8 cellular contexts compared by ENCODE assay signal in genomic region chr9:91033802-91034201, GRCh38.
DNase-seq lines count a peak whose midpoint lies in the region; ATAC-seq and TF ChIP-seq lines count a peak whose summit lies in the region.

No MANE protein-coding gene starts in this region.

- intact Hi-C loops in right cardiac atrium (cut with DNase I) = loop anchor here in 2 of 4 donors (10.0 kb wide), 2 partner anchors 391 to 401 kb away; partner anchors contain the start of gene NFIL3 (in 1 of the 2)

- no peak for ATAC-seq in right cardiac atrium

- H3K4me1 ChIP-seq in right cardiac atrium (ENCODE audit: control insufficient read depth, insufficient read depth, low read length) = no peaks in the 10 kb centered on the region

- no peaks in the 10 kb centered on the region for H3K9me3 ChIP-seq in right cardiac atrium (ENCODE audit: control insufficient read depth, low read length)

- H3K4me3 ChIP-seq in right cardiac atrium (ENCODE audit: low read length) = no peak overlapping the region

- no peaks in the 10 kb centered on the region for H3K27me3 ChIP-seq in right cardiac atrium (ENCODE audit: control insufficient read depth, insufficient read depth)

- DNase-seq in M059J (ENCODE audit: low read depth) (peak; percentile 8), activated T-cell treated with anti-CD3 and anti-CD28 coated beads for 24 hours (ENCODE audit: low read depth) (peak; percentile 68), right cardiac atrium (peak in 2 of 3 donors; percentile 51 to 62), ureter (ENCODE audit: low spot score) (no peak), NCI-H2107 treated with DMSO at 0.1 percent for 48 hours (lab: John Stamatoyannopoulos, UW; ENCODE audit: unreplicated experiment) (no peak), medulla oblongata (ENCODE audit: extremely low spot score) (no peak)
- DNase-seq in stimulated activated CD8-positive, alpha-beta memory T cell treated with anti-CD3 and anti-CD28 coated beads, Interleukin-2, amount 100 ng/mL, for 1 hour (ENCODE audit: low read depth in 2 of 2) = peak; percentile 14 to 21

- peak; percentile 75 for TF ChIP-seq CTCF in C4-2B (conservative IDR thresholded peaks at IDR 0.05)

- WGBS in right cardiac atrium = 95% methylated on average over 3 of the region's 3 CpGs

- H3K27ac ChIP-seq in C4-2B = no peak overlapping the region
- no peak overlapping the region for H3K27ac ChIP-seq in right cardiac atrium (ENCODE audit: low read length)

Comparison
In these comparisons a context has a peak if more than half of its experiments do, and no peak if none do; other contexts are left out.
1. DNase-seq: peak in M059J (single experiment), activated T-cell treated with anti-CD3 and anti-CD28 coated beads for 24 hours (single experiment), right cardiac atrium (2 of 3) and stimulated activated CD8-positive, alpha-beta memory T cell treated with anti-CD3 and anti-CD28 coated beads, Interleukin-2, amount 100 ng/mL, for 1 hour (2 of 2); none in ureter (single experiment), NCI-H2107 treated with DMSO at 0.1 percent for 48 hours (single experiment) and medulla oblongata (single experiment).